ENCODE assay signal across 10 cellular contexts in genomic region chr14:92653162-92653651, GRCh38.
A peak's percentile ranks its signal among the peaks of the same experiment; 100 is the strongest.
DNase-seq lines count a peak whose midpoint lies in the region; ATAC-seq and TF ChIP-seq lines count a peak whose summit lies in the region.
"Had no signal": no experiment of that assay in that cellular context is flagged by ENCODE, and none has a peak within 500 bp of the region (broad histone marks: within the 10 kb centered on the region; RNA-seq: fewer than 3 reads in every experiment).

No MANE protein-coding gene starts in this region.

- no peak for TF ChIP-seq CTCF in esophagus squamous epithelium (IDR thresholded peaks at IDR 0.05)

- H3K27ac ChIP-seq in esophagus squamous epithelium (peak overlapping the region; percentile 43 to 91 (median 80)), substantia nigra (ENCODE audit: low read depth, low read length, poor library complexity, severe bottlenecking) (peak overlapping the region; percentile 72)

- H3K4me3 ChIP-seq in esophagus squamous epithelium = peak overlapping the region; percentile 6 to 55 (median 29)

- no peak for ATAC-seq in HG02623 (IDR thresholded peaks at IDR 0.05; ENCODE audit: unreplicated experiment)

- 85 to 97% methylated on average over 6 to 10 of the region's 11 CpGs for WGBS in esophagus squamous epithelium, 2 donors

- H3K36me3 ChIP-seq in esophagus squamous epithelium = no peaks in the 10 kb centered on the region

- intact Hi-C loops in activated CD4-positive, alpha-beta T cell treated with anti-CD3 and anti-CD28 coated beads, Interleukin-2, amount 10 ng/mL, durations not matched to agents 24 days and 14 days (cut with micrococcal nuclease) = loop anchor here (2.0 kb wide), 1 partner anchor 38 kb away; no protein-coding TSS in a partner anchor
- intact Hi-C loops in esophagus squamous epithelium (cut with DNase I) = no loop called here

- no peaks in the 10 kb centered on the region for H3K9me3 Mint-ChIP-seq in activated CD4-positive, alpha-beta T cell treated with anti-CD3 and anti-CD28 coated beads, Interleukin-2, amount 10 ng/mL, durations not matched to agents 24 days and 14 days
- H3K9me3 Mint-ChIP-seq in T-helper 1 cell treated with Interleukin-12 subunit alpha and Interleukin-12 subunit beta and Interleukin-4 antibody, amounts not matched to agents 30 μg/mL and 1 μg/mL, for 36 hours = no peaks in the 10 kb centered on the region

- H3K27me3 ChIP-seq in esophagus squamous epithelium = no peaks in the 10 kb centered on the region

- H3K4me3 Mint-ChIP-seq in activated CD4-positive, alpha-beta T cell treated with anti-CD3 and anti-CD28 coated beads, Interleukin-2, amount 10 ng/mL, durations not matched to agents 24 days and 14 days = peak overlapping the region; percentile 94
- H3K4me3 Mint-ChIP-seq in T-helper 1 cell treated with Interleukin-12 subunit alpha and Interleukin-12 subunit beta and Interleukin-4 antibody, amounts not matched to agents 30 μg/mL and 1 μg/mL, for 36 hours = peak overlapping the region; percentile 98

- H3K27me3 Mint-ChIP-seq in activated CD4-positive, alpha-beta T cell treated with anti-CD3 and anti-CD28 coated beads, Interleukin-2, amount 10 ng/mL, durations not matched to agents 24 days and 14 days = no peaks in the 10 kb centered on the region
- H3K27me3 Mint-ChIP-seq in T-helper 1 cell treated with Interleukin-12 subunit alpha and Interleukin-12 subunit beta and Interleukin-4 antibody, amounts not matched to agents 30 μg/mL and 1 μg/mL, for 36 hours (ENCODE audit: low read depth) = no peaks in the 10 kb centered on the region

- H3K36me3 Mint-ChIP-seq in activated CD4-positive, alpha-beta T cell treated with anti-CD3 and anti-CD28 coated beads, Interleukin-2, amount 10 ng/mL, durations not matched to agents 24 days and 14 days (ENCODE audit: low read depth) = peaks cover 40% of the 10 kb centered on the region
- peaks cover 39% of the 10 kb centered on the region for H3K36me3 Mint-ChIP-seq in T-helper 1 cell treated with Interleukin-12 subunit alpha and Interleukin-12 subunit beta and Interleukin-4 antibody, amounts not matched to agents 30 μg/mL and 1 μg/mL, for 36 hours (ENCODE audit: low read depth)

- peak overlapping the region; percentile 98 for H3K27ac Mint-ChIP-seq in activated CD4-positive, alpha-beta T cell treated with anti-CD3 and anti-CD28 coated beads, Interleukin-2, amount 10 ng/mL, durations not matched to agents 24 days and 14 days
- H3K27ac Mint-ChIP-seq in T-helper 1 cell treated with Interleukin-12 subunit alpha and Interleukin-12 subunit beta and Interleukin-4 antibody, amounts not matched to agents 30 μg/mL and 1 μg/mL, for 36 hours = peak overlapping the region; percentile 94

- peaks cover 7 to 43% (median 23%) of the 10 kb centered on the region in 3 donors for H3K4me1 ChIP-seq in esophagus squamous epithelium

- peak in 1 of 4 donors; percentile 26 for TF ChIP-seq POLR2A in esophagus squamous epithelium (IDR thresholded peaks at IDR 0.05)

- peak; percentile 74 for DNase-seq in activated CD4-positive, alpha-beta T cell treated with anti-CD3 and anti-CD28 coated beads, Interleukin-2, amount 10 ng/mL, durations not matched to agents 24 days and 14 days
- DNase-seq in activated CD4-positive, alpha-beta T cell treated with anti-CD3 and anti-CD28 coated beads, Interleukin-2, amount 50 U/mL, for 1 hour = no peak
- no peak for DNase-seq in esophagus squamous epithelium (lab: John Stamatoyannopoulos, UW)
- no peak for DNase-seq in substantia nigra (lab: John Stamatoyannopoulos, UW)
- DNase-seq in DMS79 treated with DMSO at 0.1 percent for 48 hours (lab: John Stamatoyannopoulos, UW) = no peak
- no peak for DNase-seq in NAMALWA (ENCODE audit: low spot score)
- DNase-seq: activated gamma-delta T cell, Karpas-422 had no signal

- H3K9me3 ChIP-seq in esophagus squamous epithelium = no peaks in the 10 kb centered on the region

- peaks cover 71% of the 10 kb centered on the region for H3K4me1 Mint-ChIP-seq in activated CD4-positive, alpha-beta T cell treated with anti-CD3 and anti-CD28 coated beads, Interleukin-2, amount 10 ng/mL, durations not matched to agents 24 days and 14 days
- H3K4me1 Mint-ChIP-seq in T-helper 1 cell treated with Interleukin-12 subunit alpha and Interleukin-12 subunit beta and Interleukin-4 antibody, amounts not matched to agents 30 μg/mL and 1 μg/mL, for 36 hours (ENCODE audit: low read depth) = peaks cover 67% of the 10 kb centered on the region
